In the genomic region with DNA sequence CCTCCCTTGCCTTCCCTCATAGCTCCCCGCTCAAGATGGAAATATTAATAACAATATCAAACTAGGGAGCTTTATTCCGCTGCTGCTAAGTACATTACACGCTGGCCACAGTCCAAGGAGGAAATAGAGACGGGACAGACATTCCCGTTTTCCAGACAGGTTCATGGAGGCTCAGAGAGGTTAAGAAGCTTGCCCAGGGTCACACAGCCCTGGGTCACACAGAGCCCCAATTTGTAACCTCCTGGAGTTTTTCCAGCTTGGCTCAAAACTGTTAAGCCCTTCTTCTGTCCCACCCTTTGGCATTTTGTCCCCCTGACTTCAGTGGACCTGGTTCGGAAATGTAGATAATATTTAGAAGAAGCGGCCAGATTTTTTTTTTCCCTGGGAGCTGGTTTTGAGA, we compare ENCODE assay signal across 9 cellular contexts. TPM values are rescaled to one million over a fixed set of nuclear protein-coding genes. Genes with fewer than 3 reads are reported as not detected.
DNase-seq lines count a peak whose midpoint lies in the region; ATAC-seq and TF ChIP-seq lines count a peak whose summit lies in the region.
"Had no signal": no experiment of that assay in that cellular context is flagged by ENCODE, and none has a peak within 500 bp of the region (broad histone marks: within the 10 kb centered on the region; RNA-seq: fewer than 3 reads in every experiment).

No MANE protein-coding gene starts in this region.

- H3K27ac ChIP-seq in ACC112 (ENCODE audit: low read depth, low read length): peak overlapping the region; percentile 62; the same call in 1 of the 2 replicates
- H3K27ac ChIP-seq in Karpas-422 (ENCODE audit: low read length): no peak overlapping the region
- peak overlapping the region; percentile 88 for H3K27ac ChIP-seq in colonic mucosa

- peak overlapping the region; percentile 74 to 94 (median 82) for H3K4me3 Mint-ChIP-seq in naive thymus-derived CD8-positive, alpha-beta T cell

- no peaks in the 10 kb centered on the region for H3K27me3 Mint-ChIP-seq in naive thymus-derived CD8-positive, alpha-beta T cell

- DNase-seq in Karpas-422: no peak
- DNase-seq in colonic mucosa: peak; percentile 48
- DNase-seq in naive thymus-derived CD8-positive, alpha-beta T cell: no peak
- no peak for DNase-seq in NCI-H2081 treated with DMSO at 0.1 percent for 48 hours (lab: John Stamatoyannopoulos, UW)
- DNase-seq in mesenteric fat pad (ENCODE audit: low spot score): no peak
- DNase-seq in DMS79 treated with DMSO at 0.1 percent for 48 hours (lab: John Stamatoyannopoulos, UW): no peak

- no peaks in the 10 kb centered on the region for H3K9me2 ChIP-seq in Karpas-422 (replicated peaks; ENCODE audit: insufficient read depth, low read length)

- peaks cover 0 to 9% (median 8%) of the 10 kb centered on the region in 3 donors for H3K36me3 Mint-ChIP-seq in naive thymus-derived CD8-positive, alpha-beta T cell

- H3K27me3 ChIP-seq in ACC112 (ENCODE audit: insufficient read depth, low read length): no peaks in the 10 kb centered on the region
- no peaks in the 10 kb centered on the region for H3K27me3 ChIP-seq in Karpas-422 (ENCODE audit: low read length)
- H3K27me3 ChIP-seq in colonic mucosa: no peaks in the 10 kb centered on the region

- H4K20me1 ChIP-seq in Karpas-422 (ENCODE audit: insufficient read depth, low read depth, low read length): peaks cover 33% of the 10 kb centered on the region; the same call in 1 of the 2 replicates

- no peaks in the 10 kb centered on the region for H3K9me3 Mint-ChIP-seq in naive thymus-derived CD8-positive, alpha-beta T cell

- no peaks in the 10 kb centered on the region for H3K9me3 ChIP-seq in Karpas-422 (ENCODE audit: low read length)
- no peaks in the 10 kb centered on the region for H3K9me3 ChIP-seq in colonic mucosa

- H3K9ac ChIP-seq in Karpas-422 (ENCODE audit: low read length) (peak overlapping the region; percentile 94), colonic mucosa (ENCODE audit: low read depth in 2 of 2, low read length in 2 of 2) (peak overlapping the region; percentile 39 to 81)

- no peak for ATAC-seq in naive thymus-derived CD8-positive, alpha-beta T cell
- ATAC-seq in HG02885 (IDR thresholded peaks at IDR 0.05; ENCODE audit: poor library complexity, unreplicated experiment): no peak

- intact Hi-C loops in colonic mucosa (cut with DNase I): no loop called here

- peak overlapping the region; percentile 67 to 93 (median 90) for H3K27ac Mint-ChIP-seq in naive thymus-derived CD8-positive, alpha-beta T cell

- no peaks in the 10 kb centered on the region; the same call in 1 of the 2 replicates for H3K36me3 ChIP-seq in ACC112 (ENCODE audit: insufficient read depth, low read length)
- H3K36me3 ChIP-seq in Karpas-422 (ENCODE audit: insufficient read depth, low read length): no peaks in the 10 kb centered on the region
- no peaks in the 10 kb centered on the region for H3K36me3 ChIP-seq in colonic mucosa

- H2AFZ ChIP-seq in ACC112 (ENCODE audit: low read length, unreplicated experiment) (no peak overlapping the region), Karpas-422 (ENCODE audit: low read length) (no peak overlapping the region)

- peaks cover 21 to 60% (median 52%) of the 10 kb centered on the region in 4 donors for H3K4me1 Mint-ChIP-seq in naive thymus-derived CD8-positive, alpha-beta T cell

- peak overlapping the region; percentile 87 for H3K4me2 ChIP-seq in Karpas-422 (ENCODE audit: low read depth, low read length, poor library complexity, severe bottlenecking)

- POLR2A ChIA-PET in naive thymus-derived CD8-positive, alpha-beta T cell (lab: Charles Lee): interaction anchor here (0.5 to 4.8 kb wide), 18 partner anchors 11 to 654 kb away, joined by 3 to 78 read pairs (median 5); a partner anchor contains a TSS

- peak overlapping the region; percentile 89 for H3K4me3 ChIP-seq in ACC112 (ENCODE audit: low read depth, low read length)
- peak overlapping the region; percentile 94; the same call in 1 of the 2 replicates for H3K4me3 ChIP-seq in Karpas-422 (ENCODE audit: low read length)
- peak overlapping the region; percentile 69 for H3K4me3 ChIP-seq in colonic mucosa

- H3K4me1 ChIP-seq in ACC112 (ENCODE audit: control insufficient read depth, insufficient read depth, low read length, unreplicated experiment) (peaks cover 18% of the 10 kb centered on the region), Karpas-422 (ENCODE audit: low read length) (peaks cover 11% of the 10 kb centered on the region), colonic mucosa (peaks cover 8% of the 10 kb centered on the region)

- H3K79me2 ChIP-seq in ACC112 (ENCODE audit: control insufficient read depth, insufficient read depth, low read length, unreplicated experiment): peaks cover 71% of the 10 kb centered on the region
- peaks cover 75% of the 10 kb centered on the region for H3K79me2 ChIP-seq in Karpas-422 (ENCODE audit: low read length)

- no peak for TF ChIP-seq CTCF in colonic mucosa (IDR thresholded peaks at IDR 0.05)

RNA-seq across cellular contexts. Expression of a gene that starts 2.0 kb away (rescaled TPM):
- total RNA-seq in Karpas-422 (2014; rRNA removed; shearing (Covaris generic); ENCODE audit: low replicate concordance): 1.0 and 1.8 TPM in 2 replicates
- total RNA-seq in colonic mucosa (10 to 100 TPM; 11.7 to 13.4 TPM), mesenteric fat pad (14.5 TPM)
- total RNA-seq in naive thymus-derived CD8-positive, alpha-beta T cell: 10 to 100 TPM; 32.7 to 35.5 TPM
- 1 to 10 TPM in 1 of 3 donors, under 1 TPM in 2; 0.23 to 1.4 (median 0.50) TPM for polyA plus RNA-seq in naive thymus-derived CD8-positive, alpha-beta T cell

RNA-seq across cellular contexts. Expression of a gene that starts 38.0 kb away (rescaled TPM):
- total RNA-seq in Karpas-422 (2014; rRNA removed; shearing (Covaris generic); ENCODE audit: low replicate concordance): not detected in 2 replicates
- total RNA-seq in colonic mucosa (under 1 TPM; 0.10 to 0.21 TPM), mesenteric fat pad (0.87 TPM)
- under 1 TPM; 0.85 to 0.86 TPM for total RNA-seq in naive thymus-derived CD8-positive, alpha-beta T cell
- under 1 TPM in 1 of 3 donors, not detected in 2; 0.27 TPM for polyA plus RNA-seq in naive thymus-derived CD8-positive, alpha-beta T cell
- total RNA-seq: kidney epithelial cell had no signal
